26 cellular contexts compared by ENCODE assay signal in genomic region chr12:87985069-87985675, GRCh38. TPM values are rescaled to one million over a fixed set of nuclear protein-coding genes. Genes with fewer than 3 reads are reported as not detected.
A peak's percentile ranks its signal among the peaks of the same experiment; 100 is the strongest.
DNase-seq lines count a peak whose midpoint lies in the region; FAIRE-seq and TF ChIP-seq lines count a peak whose summit lies in the region.
"Had no signal": no experiment of that assay in that cellular context is flagged by ENCODE, and none has a peak within 500 bp of the region (broad histone marks: within the 10 kb centered on the region; RNA-seq: fewer than 3 reads in every experiment).

No MANE protein-coding gene starts in this region.

- H3K9me3 ChIP-seq in H9 (ENCODE audit: control insufficient read depth, low read depth, low read length) = no peaks in the 10 kb centered on the region
- H3K9me3 ChIP-seq in OCI-LY7 (ENCODE audit: low read length) = no peaks in the 10 kb centered on the region; the same call in 1 of the 2 replicates
- H3K9me3 ChIP-seq in neural cell (ENCODE audit: low read length) = no peaks in the 10 kb centered on the region
- H3K9me3 ChIP-seq in trophoblast cell (ENCODE audit: insufficient read depth, low read depth, low read length) = no peaks in the 10 kb centered on the region
- H3K9me3 ChIP-seq: BLaER1 treated with 17β-estradiol and CSF1 and Interleukin-3, amounts not matched to agents 10 nM and 100 nM; Peyer's patch; SK-N-SH had no signal

- no peaks in the 10 kb centered on the region for H3K36me3 Mint-ChIP-seq in H9 (ENCODE audit: insufficient read depth in 1 of 3, low read depth in 3 of 3)

- H3K27me3 ChIP-seq in H9 (ENCODE audit: insufficient read depth, low read length) (no peaks in the 10 kb centered on the region), neural cell (ENCODE audit: insufficient read depth, low read depth, low read length) (no peaks in the 10 kb centered on the region), trophoblast cell (ENCODE audit: insufficient read depth, low read length) (no peaks in the 10 kb centered on the region)
- H3K27me3 ChIP-seq: BLaER1 treated with 17β-estradiol and CSF1 and Interleukin-3, amounts not matched to agents 10 nM and 100 nM; Peyer's patch had no signal

- H3K27ac ChIP-seq in H9 (ENCODE audit: insufficient read length, low read depth, low read length) (no peak overlapping the region), OCI-LY7 (ENCODE audit: low read depth, low read length, poor library complexity, severe bottlenecking) (no peak overlapping the region), neural cell (ENCODE audit: low read length) (peak overlapping the region; percentile 84), trophoblast cell (ENCODE audit: low read depth, low read length) (no peak overlapping the region)
- H3K27ac ChIP-seq: BLaER1 treated with 17β-estradiol and CSF1 and Interleukin-3, amounts not matched to agents 10 nM and 100 nM; Peyer's patch had no signal

- DNase-seq in GM12891 (ENCODE audit: insufficient read length, low spot score) (no peak), H9 (no peak), OCI-LY7 (ENCODE audit: low spot score) (peak; percentile 1), trophoblast cell (no peak), occipital lobe (lab: John Stamatoyannopoulos, UW) (no peak)
- no peak for DNase-seq in stimulated activated CD4-positive, alpha-beta T cell treated with anti-CD3 and anti-CD28 coated beads, Interleukin-12 subunit alpha, Interleukin-12 subunit beta, amount 100 ng/mL, for 4 hours
- DNase-seq: AML-193; CD4-positive, alpha-beta T cell; GOT3; Kasumi-1; NCI-H2029; NCI-H446; NCI-H524 treated with DMSO at 0.1 percent for 48 hours; NCI-H82; NK-92 treated with Interleukin-12 subunit alpha and Interleukin-12 subunit beta, amount 100 ng/mL, for 24 hours; Peyer's patch; SHP77 treated with DMSO at 0.1 percent for 48 hours; SK-N-SH; SW 1271 had no signal

- no peak overlapping the region for H3K4ac ChIP-seq in H9 (ENCODE audit: low read depth, low read length)
- no peak overlapping the region for H3K4ac ChIP-seq in trophoblast cell (ENCODE audit: low read depth, low read length)

- H3K14ac ChIP-seq in H9 (ENCODE audit: insufficient read depth, low read length) (no peak overlapping the region), trophoblast cell (ENCODE audit: low read length) (no peak overlapping the region)

- H3K4me3 ChIP-seq in OCI-LY7 (ENCODE audit: low read depth, low read length, poor library complexity, severe bottlenecking) = no peak overlapping the region
- H3K4me3 ChIP-seq in neural cell (ENCODE audit: low read length) = no peak overlapping the region
- no peak overlapping the region for H3K4me3 ChIP-seq in trophoblast cell (ENCODE audit: low read depth, low read length)
- H3K4me3 ChIP-seq: BLaER1 treated with 17β-estradiol and CSF1 and Interleukin-3, amounts not matched to agents 10 nM and 100 nM; K562; Peyer's patch had no signal

- no peaks in the 10 kb centered on the region for H3K9me3 Mint-ChIP-seq in H9
- H3K9me3 Mint-ChIP-seq: CD4-positive, alpha-beta T cell had no signal

- H3K36me3 ChIP-seq in OCI-LY7 (ENCODE audit: insufficient read depth, low read length) = no peaks in the 10 kb centered on the region
- no peaks in the 10 kb centered on the region for H3K36me3 ChIP-seq in neural cell (ENCODE audit: insufficient read depth, low read length)
- H3K36me3 ChIP-seq in trophoblast cell (ENCODE audit: control insufficient read depth in 1 of 2, insufficient read depth in 2 of 2, low read length in 2 of 2) = no peaks in the 10 kb centered on the region
- H3K36me3 ChIP-seq: BLaER1 treated with 17β-estradiol and CSF1 and Interleukin-3, amounts not matched to agents 10 nM and 100 nM; Peyer's patch had no signal

- no peaks in the 10 kb centered on the region for H3F3A ChIP-seq in neural cell (ENCODE audit: insufficient read depth, low read length, poor library complexity, severe bottlenecking)

- H3K23me2 ChIP-seq in H9 (ENCODE audit: insufficient read length, low read depth, low read length, poor library complexity, severe bottlenecking) = no peaks in the 10 kb centered on the region

- TF ChIP-seq POLR2A in GM12891 (IDR thresholded peaks at IDR 0.05; ENCODE audit: low read depth, low read length) = no peak

- H4K8ac ChIP-seq in H9 (replicated peaks; ENCODE audit: insufficient read length, low read depth, low read length) (no peak overlapping the region), trophoblast cell (ENCODE audit: low read depth, low read length) (no peak overlapping the region)

- no peak overlapping the region for H3K18ac ChIP-seq in H9 (ENCODE audit: insufficient read length, low read depth, low read length)
- H3K18ac ChIP-seq in trophoblast cell (ENCODE audit: low read length) = no peak overlapping the region

- no peaks in the 10 kb centered on the region for H3K79me2 ChIP-seq in H9 (ENCODE audit: insufficient read depth, low read length)
- no peaks in the 10 kb centered on the region for H3K79me2 ChIP-seq in OCI-LY7 (ENCODE audit: insufficient read depth, low read depth, low read length)
- no peaks in the 10 kb centered on the region for H3K79me2 ChIP-seq in neural cell (replicated peaks; ENCODE audit: insufficient read depth, low read length)
- no peaks in the 10 kb centered on the region for H3K79me2 ChIP-seq in trophoblast cell (ENCODE audit: control insufficient read depth, insufficient read depth, low read length, poor library complexity)

- H4K91ac ChIP-seq in H9 (ENCODE audit: insufficient read length, low read depth, low read length) = no peak overlapping the region
- no peak overlapping the region for H4K91ac ChIP-seq in trophoblast cell (ENCODE audit: low read depth, low read length)

- no peak overlapping the region for H3K27ac Mint-ChIP-seq in H9
- H3K27ac Mint-ChIP-seq: CD4-positive, alpha-beta T cell had no signal

- no TSS peak for BruUV-seq in OCI-LY7 (replicated peaks; lab: Mats Ljungman, UMichigan)

- no peaks in the 10 kb centered on the region for H3K27me3 Mint-ChIP-seq in H9 (ENCODE audit: low read depth)

- H3K23ac ChIP-seq in H9 (ENCODE audit: insufficient read length, low read depth, low read length) = no peak overlapping the region
- no peak overlapping the region for H3K23ac ChIP-seq in trophoblast cell (ENCODE audit: low read length)

- POLR2A ChIA-PET in OCI-LY7 (lab: Charles Lee) = no interaction called here

- peak overlapping the region; percentile 36 for H2BK120ac ChIP-seq in H9 (ENCODE audit: low read depth, low read length, poor library complexity, severe bottlenecking)
- no peak overlapping the region for H2BK120ac ChIP-seq in trophoblast cell (ENCODE audit: insufficient read depth, low read length, poor library complexity)

- H3K4me2 ChIP-seq in H9 (ENCODE audit: insufficient read depth, insufficient read length, low read length) (no peak overlapping the region), OCI-LY7 (ENCODE audit: low read length) (no peak overlapping the region), neural cell (ENCODE audit: low read length) (no peak overlapping the region), trophoblast cell (ENCODE audit: low read length) (no peak overlapping the region)
- H3K4me2 ChIP-seq: BLaER1 treated with 17β-estradiol and CSF1 and Interleukin-3, amounts not matched to agents 10 nM and 100 nM; SK-N-SH had no signal

- H3K56ac ChIP-seq in H9 (ENCODE audit: insufficient read length, low read depth, low read length) = no peak overlapping the region

- WGBS in H9 (ENCODE audit: extremely low coverage, insufficient read length, low lambda C conversion rate) = no CpG with 5 or more reads among the region's 2 CpGs
- no CpG with 5 or more reads among the region's 2 CpGs for WGBS in trophoblast cell (ENCODE audit: extremely low coverage, insufficient coverage, insufficient read length)

- H2AFZ ChIP-seq in H9 (ENCODE audit: low read length) (no peak overlapping the region), OCI-LY7 (ENCODE audit: low read length) (no peak overlapping the region), neural cell (ENCODE audit: low read depth, low read length) (no peak overlapping the region), trophoblast cell (ENCODE audit: insufficient read depth, low read length, poor library complexity) (no peak overlapping the region)

- no peak for TF ChIP-seq RAD21 in neural cell (conservative IDR thresholded peaks at IDR 0.05)

- intact Hi-C loops in OCI-LY7 (cut with micrococcal nuclease; ENCODE audit: unreplicated experiment) = no loop called here

- H2BK15ac ChIP-seq in H9 (ENCODE audit: low read depth, low read length) = no peak overlapping the region

- no peak for FAIRE-seq in GM12891 (lab: Jason Lieb, UNC)
- FAIRE-seq: D721Med, HepG2, K562 had no signal

- H3K4me3 Mint-ChIP-seq in H9 = no peak overlapping the region
- H3K4me3 Mint-ChIP-seq: CD4-positive, alpha-beta T cell had no signal

- H2AK5ac ChIP-seq in H9 (ENCODE audit: insufficient read length, low read length) (no peak overlapping the region), trophoblast cell (ENCODE audit: low read length) (no peak overlapping the region)

- no peak overlapping the region for H2BK20ac ChIP-seq in H9 (ENCODE audit: low read depth, low read length, poor library complexity, severe bottlenecking)

- H4K12ac ChIP-seq in trophoblast cell (ENCODE audit: low read depth, low read length) = no peak overlapping the region

- H3K4me1 ChIP-seq in H9 (ENCODE audit: insufficient read depth, low read length) (no peaks in the 10 kb centered on the region), OCI-LY7 (ENCODE audit: insufficient read depth, low read length, poor library complexity, severe bottlenecking) (no peaks in the 10 kb centered on the region), trophoblast cell (ENCODE audit: control insufficient read depth in 1 of 2, insufficient read depth in 2 of 2, low read length in 2 of 2) (no peaks in the 10 kb centered on the region)
- H3K4me1 ChIP-seq: BLaER1 treated with 17β-estradiol and CSF1 and Interleukin-3, amounts not matched to agents 10 nM and 100 nM; Peyer's patch had no signal

- H4K20me1 ChIP-seq in H9 (ENCODE audit: control insufficient read depth, insufficient read depth, insufficient read length) (no peaks in the 10 kb centered on the region), OCI-LY7 (ENCODE audit: insufficient read depth, low read length) (no peaks in the 10 kb centered on the region), neural cell (ENCODE audit: insufficient read depth) (no peaks in the 10 kb centered on the region)
- H4K20me1 ChIP-seq: BLaER1 treated with 17β-estradiol and CSF1 and Interleukin-3, amounts not matched to agents 10 nM and 100 nM had no signal

- H3K79me1 ChIP-seq in H9 (ENCODE audit: insufficient read depth, low read depth, low read length, poor library complexity, severe bottlenecking) (no peaks in the 10 kb centered on the region), trophoblast cell (ENCODE audit: low read length) (no peaks in the 10 kb centered on the region)

- CTCF ChIA-PET in OCI-LY7 (lab: Charles Lee; ENCODE audit: unreplicated experiment) = no interaction called here

- no peaks in the 10 kb centered on the region for H3K9me2 ChIP-seq in OCI-LY7 (ENCODE audit: insufficient read depth, low read length)
- H3K9me2 ChIP-seq in neural cell (ENCODE audit: insufficient read depth, low read length) = no peaks in the 10 kb centered on the region
- H3K9me2 ChIP-seq: SK-N-SH had no signal

- TF ChIP-seq CTCF in H9 (conservative IDR thresholded peaks at IDR 0.05) (no peak), OCI-LY7 (conservative IDR thresholded peaks at IDR 0.05; ENCODE audit: low read length) (no peak), neural cell (IDR thresholded peaks at IDR 0.05; ENCODE audit: poor library complexity, severe bottlenecking) (no peak)

- peak; percentile 99 for TF ChIP-seq EP300 in neural cell (conservative IDR thresholded peaks at IDR 0.05; ENCODE audit: poor library complexity, severe bottlenecking)

- H3K4me1 Mint-ChIP-seq in H9 = no peaks in the 10 kb centered on the region

- no peak overlapping the region for H2BK5ac ChIP-seq in H9 (ENCODE audit: insufficient read length, low read length)
- no peak overlapping the region for H2BK5ac ChIP-seq in trophoblast cell (ENCODE audit: low read depth, low read length, poor library complexity)

- H2BK12ac ChIP-seq in H9 (ENCODE audit: insufficient read length, low read depth, low read length) (no peak overlapping the region), trophoblast cell (ENCODE audit: low read length) (no peak overlapping the region)

- no peak overlapping the region for H3T11ph ChIP-seq in H9 (ENCODE audit: low read length)

- H3K9ac ChIP-seq in H9 (ENCODE audit: extremely low read depth, insufficient read length, low read length) (no peak overlapping the region), neural cell (ENCODE audit: low read length) (no peak overlapping the region), trophoblast cell (ENCODE audit: low read length) (no peak overlapping the region)
- H3K9ac ChIP-seq: BLaER1 treated with 17β-estradiol and CSF1 and Interleukin-3, amounts not matched to agents 10 nM and 100 nM; SK-N-SH had no signal

- no peak overlapping the region for H4K5ac ChIP-seq in H9 (ENCODE audit: insufficient read length, low read depth, low read length)

RNA-seq across cellular contexts. Expression of gene C12orf50, which starts 44.0 kb away (rescaled TPM):
- not detected for polyA plus RNA-seq in GM12891 (2012; ENCODE audit: low read depth, missing spikeins)
- 0.17 TPM in 1 of 2 replicates, not detected in the other for total RNA-seq in H9 (2021)
- not detected in 2 replicates for total RNA-seq in OCI-LY7 (2014; rRNA removed; shearing (Covaris generic))
- total RNA-seq in OCI-LY7 (2022) = 0.08 TPM in 1 of 2 replicates, not detected in the other
- polyA plus RNA-seq in neural cell = 0.30 and 0.68 TPM in 2 replicates
- polyA minus RNA-seq in neural cell = 0.97 and 1.4 TPM in 2 replicates
- 0.03 TPM in 1 of 2 replicates, not detected in the other for polyA plus RNA-seq in trophoblast cell (2013)
- not detected for total RNA-seq in occipital lobe
- total RNA-seq: HepG2, HT1080, M059J, Peyer's patch had no signal
- polyA plus RNA-seq: HepG2 had no signal
